Comparison of ENCODE assay signal across 1 cellular context in the genomic region with DNA sequence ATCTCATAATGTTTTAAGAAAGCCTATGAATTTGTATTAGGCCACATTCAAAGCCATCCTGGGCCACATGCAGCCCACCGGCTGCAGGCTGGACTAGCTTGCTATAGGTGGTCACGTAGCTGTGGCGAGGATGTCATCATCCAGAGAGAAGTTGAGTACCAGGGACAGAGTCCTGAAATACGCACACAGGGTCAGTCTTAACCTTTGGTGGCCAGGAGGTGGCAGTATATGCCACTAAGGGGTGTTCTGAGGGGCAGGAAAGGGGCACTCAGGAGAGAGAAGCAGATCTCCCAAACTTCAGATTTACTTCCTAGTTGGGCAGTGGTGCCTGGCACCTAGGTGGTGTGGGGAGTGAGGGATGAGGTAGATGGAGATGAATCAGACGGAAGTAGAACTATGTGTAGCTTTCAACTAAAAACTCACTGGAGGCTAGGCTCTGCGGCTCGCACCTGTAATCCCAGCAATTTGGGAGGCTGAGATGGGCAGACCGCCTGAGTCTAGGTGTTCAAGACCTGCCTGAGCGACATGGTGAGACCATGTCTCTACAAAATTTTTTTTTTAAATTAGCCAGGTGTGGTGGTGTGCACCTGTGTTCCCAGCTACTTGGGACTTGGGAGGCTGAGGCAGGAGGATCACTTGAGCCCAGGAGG.
TF ChIP-seq lines count a peak whose summit lies in the region.

No MANE protein-coding gene starts in this region.

TF ChIP-seq in GM23338, 12 proteins besides CTCF, POLR2A, EP300 and RAD21 (continued from another document):
- no peak for TF ChIP-seq ZNF462 (CRISPR knock-in tag; IDR thresholded peaks at IDR 0.05)
- TF ChIP-seq, protein P1, sequence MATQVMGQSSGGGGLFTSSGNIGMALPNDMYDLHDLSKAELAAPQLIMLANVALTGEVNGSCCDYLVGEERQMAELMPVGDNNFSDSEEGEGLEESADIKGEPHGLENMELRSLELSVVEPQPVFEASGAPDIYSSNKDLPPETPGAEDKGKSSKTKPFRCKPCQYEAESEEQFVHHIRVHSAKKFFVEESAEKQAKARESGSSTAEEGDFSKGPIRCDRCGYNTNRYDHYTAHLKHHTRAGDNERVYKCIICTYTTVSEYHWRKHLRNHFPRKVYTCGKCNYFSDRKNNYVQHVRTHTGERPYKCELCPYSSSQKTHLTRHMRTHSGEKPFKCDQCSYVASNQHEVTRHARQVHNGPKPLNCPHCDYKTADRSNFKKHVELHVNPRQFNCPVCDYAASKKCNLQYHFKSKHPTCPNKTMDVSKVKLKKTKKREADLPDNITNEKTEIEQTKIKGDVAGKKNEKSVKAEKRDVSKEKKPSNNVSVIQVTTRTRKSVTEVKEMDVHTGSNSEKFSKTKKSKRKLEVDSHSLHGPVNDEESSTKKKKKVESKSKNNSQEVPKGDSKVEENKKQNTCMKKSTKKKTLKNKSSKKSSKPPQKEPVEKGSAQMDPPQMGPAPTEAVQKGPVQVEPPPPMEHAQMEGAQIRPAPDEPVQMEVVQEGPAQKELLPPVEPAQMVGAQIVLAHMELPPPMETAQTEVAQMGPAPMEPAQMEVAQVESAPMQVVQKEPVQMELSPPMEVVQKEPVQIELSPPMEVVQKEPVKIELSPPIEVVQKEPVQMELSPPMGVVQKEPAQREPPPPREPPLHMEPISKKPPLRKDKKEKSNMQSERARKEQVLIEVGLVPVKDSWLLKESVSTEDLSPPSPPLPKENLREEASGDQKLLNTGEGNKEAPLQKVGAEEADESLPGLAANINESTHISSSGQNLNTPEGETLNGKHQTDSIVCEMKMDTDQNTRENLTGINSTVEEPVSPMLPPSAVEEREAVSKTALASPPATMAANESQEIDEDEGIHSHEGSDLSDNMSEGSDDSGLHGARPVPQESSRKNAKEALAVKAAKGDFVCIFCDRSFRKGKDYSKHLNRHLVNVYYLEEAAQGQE (IDR thresholded peaks at IDR 0.05; ENCODE audit: unreplicated experiment) = peak; percentile 82
- TF ChIP-seq ETS1 (IDR thresholded peaks at IDR 0.05) = no peak
